In genomic region chr5:2352101-2352861, GRCh38 we compare ENCODE assay signal across 24 cellular contexts.
"Had no signal": no experiment of that assay in that cellular context is flagged by ENCODE, and none has a peak within 500 bp of the region (broad histone marks: within the 10 kb centered on the region; RNA-seq: fewer than 3 reads in every experiment).

No MANE protein-coding gene starts in this region.

- H3K27ac Mint-ChIP-seq: activated naive CD8-positive, alpha-beta T cell; activated T-helper 2 cell treated with anti-CD3 and anti-CD28 coated beads, Interferon-gamma antibody, Interleukin-2, Interleukin-4, amounts not matched to agents 10 μg/mL and 5 μg/mL and 100 μg/mL, durations not matched to agents 14 hours and 24 hours and 36 hours; naive thymus-derived CD4-positive, alpha-beta T cell; neural progenitor cell; stimulated activated naive CD8-positive, alpha-beta T cell treated with anti-CD3 and anti-CD28 coated beads, Interleukin-15, Interleukin-2, amounts not matched to agents 100 ng/mL and 50 ng/mL, for 24 hours; T-helper 1 cell treated with Interleukin-12 subunit alpha and Interleukin-12 subunit beta and Interleukin-4 antibody, amounts not matched to agents 30 μg/mL and 1 μg/mL, for 36 hours had no signal

- H3K27me3 Mint-ChIP-seq: stimulated activated naive CD8-positive, alpha-beta T cell treated with anti-CD3 and anti-CD28 coated beads, Interleukin-15, Interleukin-2, amounts not matched to agents 100 ng/mL and 50 ng/mL, for 24 hours had no signal

- H3K36me3 ChIP-seq: adrenal gland, ascending aorta, brain microvascular endothelial cell, lower lobe of right lung, neural progenitor cell, transverse colon had no signal

- H3K27me3 ChIP-seq: adrenal gland, ascending aorta, brain microvascular endothelial cell, neural progenitor cell, transverse colon had no signal

- H3K27ac ChIP-seq: adrenal gland, ascending aorta, brain microvascular endothelial cell, lower lobe of right lung, neural progenitor cell, transverse colon had no signal

- H3K4me3 Mint-ChIP-seq: activated naive CD8-positive, alpha-beta T cell; activated T-cell treated with anti-CD3 and anti-CD28 coated beads, Interleukin-2, amount 50 U/mL, for 4 hours; naive thymus-derived CD4-positive, alpha-beta T cell; neural progenitor cell; stimulated activated naive CD8-positive, alpha-beta T cell treated with anti-CD3 and anti-CD28 coated beads, Interleukin-15, Interleukin-2, amounts not matched to agents 100 ng/mL and 50 ng/mL, for 24 hours; T-helper 1 cell treated with Interleukin-12 subunit alpha and Interleukin-12 subunit beta and Interleukin-4 antibody, amounts not matched to agents 30 μg/mL and 1 μg/mL, for 36 hours had no signal

- H3K4me1 Mint-ChIP-seq: naive thymus-derived CD4-positive, alpha-beta T cell had no signal

- ATAC-seq: activated T-cell treated with anti-CD3 and anti-CD28 coated beads, Interleukin-2, amount 50 U/mL, for 4 hours; naive thymus-derived CD4-positive, alpha-beta T cell had no signal

- H3K4me1 ChIP-seq: adrenal gland, ascending aorta, neural progenitor cell, transverse colon had no signal

- H3K36me3 Mint-ChIP-seq: naive thymus-derived CD4-positive, alpha-beta T cell; neural progenitor cell had no signal

- H3K9me3 ChIP-seq: adrenal gland, transverse colon had no signal

- H3K4me3 ChIP-seq: adrenal gland, ascending aorta, lower lobe of right lung, neural progenitor cell, transverse colon had no signal

- H2AFZ ChIP-seq: neural progenitor cell had no signal

- H3K4me2 ChIP-seq: neural progenitor cell had no signal

- H3K9ac ChIP-seq: neural progenitor cell had no signal

- DNase-seq: activated CD4-positive, alpha-beta T cell treated with anti-CD3 and anti-CD28 coated beads for 4 hours; activated CD4-positive, alpha-beta T cell treated with anti-CD3 and anti-CD28 coated beads, Interleukin-2, amount 50 U/mL, for 48 hours; activated CD4-positive, CD25-positive, alpha-beta regulatory T cell; activated CD8-positive, alpha-beta memory T cell treated with anti-CD3 and anti-CD28 coated beads, Interleukin-2, amount 50 U/mL, for 48 hours; activated naive CD4-positive, alpha-beta T cell; activated T-cell treated with anti-CD3 and anti-CD28 coated beads, Interleukin-2, amount 50 U/mL, for 4 hours; adrenal gland; brain microvascular endothelial cell; central memory CD4-positive, alpha-beta T cell; dermis blood vessel endothelial cell; effector memory CD4-positive, alpha-beta T cell; glutamatergic neuron; hypothalamus; lower lobe of right lung; naive thymus-derived CD4-positive, alpha-beta T cell; retina; stimulated activated CD4-positive, alpha-beta T cell treated with anti-CD3 and anti-CD28 coated beads, Interleukin-4, amount 100 ng/mL, for 24 hours; transverse colon had no signal
